ENCODE assay signal across 16 cellular contexts in the genomic region with DNA sequence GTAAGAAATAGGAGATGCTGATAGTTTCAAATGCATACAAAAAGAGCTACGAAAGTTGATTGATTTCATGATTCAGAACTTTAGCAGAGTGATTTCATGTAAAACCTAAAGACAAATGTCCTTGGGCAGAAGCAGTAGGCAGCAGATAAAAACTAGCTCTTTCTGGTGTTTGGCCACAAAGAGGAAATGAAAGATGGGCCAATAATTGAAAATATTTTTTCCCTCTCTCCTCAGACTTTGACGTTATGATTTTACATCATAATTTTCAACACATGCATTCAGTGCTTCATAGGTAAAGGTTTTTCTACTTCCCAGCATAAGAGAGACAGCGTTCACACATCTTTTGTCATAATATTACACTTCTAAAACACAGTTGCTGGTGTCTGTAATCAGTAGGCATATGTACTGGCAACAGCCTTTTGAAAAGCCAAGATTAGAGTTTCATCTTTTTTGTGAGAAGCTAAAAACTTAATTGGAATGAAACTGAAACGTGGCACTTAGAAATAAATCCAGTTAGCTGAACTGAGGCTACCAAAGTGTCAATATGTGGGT. TPM values are rescaled to one million over a fixed set of nuclear protein-coding genes. Genes with fewer than 3 reads are reported as not detected.
DNase-seq lines count a peak whose midpoint lies in the region; ATAC-seq, FAIRE-seq and TF ChIP-seq lines count a peak whose summit lies in the region.
"Had no signal": no experiment of that assay in that cellular context is flagged by ENCODE, and none has a peak within 500 bp of the region (broad histone marks: within the 10 kb centered on the region; RNA-seq: fewer than 3 reads in every experiment).

No MANE protein-coding gene starts in this region.

- H3K27me3 ChIP-seq in heart left ventricle (no peaks in the 10 kb centered on the region), osteoblast (ENCODE audit: insufficient read depth, low read length) (peaks cover 4% of the 10 kb centered on the region)
- H3K27me3 ChIP-seq: esophagus muscularis mucosa had no signal

- no peak for TF ChIP-seq POLR2A in GM12892 (IDR thresholded peaks at IDR 0.05; ENCODE audit: low read depth, low read length)
- TF ChIP-seq POLR2A in heart left ventricle (IDR thresholded peaks at IDR 0.05), result no peak

- 55 to 59% (median 58%) methylated on average over 4 of the region's 4 CpGs for WGBS in heart left ventricle, 4 donors

- intact Hi-C loops in heart left ventricle (cut with DNase I), result no loop called here

- ATAC-seq in GM19467 (IDR thresholded peaks at IDR 0.05; ENCODE audit: unreplicated experiment) (peak; percentile 45), HG03097 (IDR thresholded peaks at IDR 0.05; ENCODE audit: low FRiP score, unreplicated experiment) (peak; percentile 64), heart left ventricle (no peak)
- ATAC-seq: mucosa of descending colon; stimulated activated naive CD8-positive, alpha-beta T cell treated with anti-CD3 and anti-CD28 coated beads, Interleukin-15, Interleukin-2, amounts not matched to agents 100 U/mL and 50 U/mL, for 24 hours had no signal

- no peak for DNase-seq in GM12892 (ENCODE audit: insufficient read length)
- DNase-seq in SK-N-MC (ENCODE audit: low read depth, low spot score), result no peak
- DNase-seq in heart left ventricle, result no peak
- DNase-seq in NCI-H128 (lab: John Stamatoyannopoulos, UW; ENCODE audit: unreplicated experiment), result no peak
- no peak for DNase-seq in H4 (ENCODE audit: low spot score)
- DNase-seq in osteoblast (ENCODE audit: insufficient read length, low spot score, missing footprints), result no peak
- DNase-seq: activated CD4-positive, alpha-beta memory T cell treated with anti-CD3 and anti-CD28 coated beads for 36 hours; activated naive CD4-positive, alpha-beta T cell treated with anti-CD3 and anti-CD28 coated beads for 36 hours; stimulated activated naive CD8-positive, alpha-beta T cell treated with anti-CD3 and anti-CD28 coated beads, Interleukin-15, Interleukin-2, amounts not matched to agents 100 U/mL and 50 U/mL, for 24 hours; T-helper 2 cell had no signal

- H2AFZ ChIP-seq in osteoblast (ENCODE audit: low read length), result no peak overlapping the region

- no peak overlapping the region for H3K4me2 ChIP-seq in osteoblast (ENCODE audit: insufficient read depth, low read length)

- H3K79me2 ChIP-seq in osteoblast (ENCODE audit: insufficient read depth, low read length), result no peaks in the 10 kb centered on the region

- peak overlapping the region; percentile 37; the same call in 1 of the 2 replicates for H3K27ac ChIP-seq in SK-N-MC
- H3K27ac ChIP-seq in heart left ventricle, result no peak overlapping the region
- H3K27ac ChIP-seq in osteoblast (ENCODE audit: low read depth, low read length), result no peak overlapping the region
- H3K27ac ChIP-seq: esophagus muscularis mucosa, psoas muscle had no signal

- peak; percentile 56 for FAIRE-seq in GM12892 (lab: Jason Lieb, UNC)

- no peaks in the 10 kb centered on the region for H4K20me1 ChIP-seq in osteoblast (ENCODE audit: insufficient read depth, low read length)

- H3K4me3 ChIP-seq in SK-N-MC (peak overlapping the region; percentile 23; the same call in 1 of the 2 replicates), heart left ventricle (no peak overlapping the region), osteoblast (ENCODE audit: insufficient read depth, low read length) (no peak overlapping the region)
- H3K4me3 ChIP-seq: esophagus muscularis mucosa, mucosa of descending colon, psoas muscle had no signal

- H3K9ac ChIP-seq in SK-N-MC (ENCODE audit: insufficient read length), result no peak overlapping the region

- H3K4me1 ChIP-seq in heart left ventricle (peaks cover 0 to 19% (median 12%) of the 10 kb centered on the region in 12 donors), osteoblast (ENCODE audit: insufficient read depth, low read length) (no peaks in the 10 kb centered on the region)
- H3K4me1 ChIP-seq: psoas muscle had no signal

- H3K9me3 ChIP-seq in SK-N-MC (ENCODE audit: low read depth, low read length) (no peaks in the 10 kb centered on the region), heart left ventricle (no peaks in the 10 kb centered on the region), osteoblast (ENCODE audit: low read depth, low read length) (no peaks in the 10 kb centered on the region)
- H3K9me3 ChIP-seq: esophagus muscularis mucosa, mucosa of descending colon, psoas muscle had no signal

- H3K36me3 ChIP-seq in SK-N-MC (ENCODE audit: insufficient read depth, low read length) (no peaks in the 10 kb centered on the region), heart left ventricle (no peaks in the 10 kb centered on the region), osteoblast (ENCODE audit: insufficient read depth, low read length) (no peaks in the 10 kb centered on the region)
- H3K36me3 ChIP-seq: esophagus muscularis mucosa had no signal

- TF ChIP-seq CTCF in heart left ventricle (IDR thresholded peaks at IDR 0.05) (no peak), osteoblast (IDR thresholded peaks at IDR 0.05; ENCODE audit: extremely low read depth, low read depth, low read length) (no peak)

RNA-seq across cellular contexts. Expression of a gene that starts 9.3 kb away (rescaled TPM):
- polyA plus RNA-seq in GM12892 (2012; ENCODE audit: missing spikeins), result not detected
- 1 to 10 TPM in 1 of 9 donors, not detected in 8; 2.0 TPM for total RNA-seq in heart left ventricle
- polyA plus RNA-seq in heart left ventricle, result under 1 TPM in 1 of 2 donors, not detected in 1; 0.04 TPM
- total RNA-seq in H4 (2014; rRNA removed; shearing (Covaris generic)), result not detected in 2 replicates
- total RNA-seq in osteoblast, result not detected in 2 replicates
- total RNA-seq: activated CD4-positive, alpha-beta memory T cell treated with anti-CD3 and anti-CD28 coated beads for 36 hours; activated naive CD4-positive, alpha-beta T cell treated with anti-CD3 and anti-CD28 coated beads for 36 hours; OCI-LY7; psoas muscle had no signal

Comparison
In these comparisons a context has a peak if more than half of its experiments do, and no peak if none do; other contexts are left out.
1. ATAC-seq: peak in GM19467 (single experiment) and HG03097 (single experiment); none in heart left ventricle (0 of 4).